9 cellular contexts compared by ENCODE assay signal in the genomic region with DNA sequence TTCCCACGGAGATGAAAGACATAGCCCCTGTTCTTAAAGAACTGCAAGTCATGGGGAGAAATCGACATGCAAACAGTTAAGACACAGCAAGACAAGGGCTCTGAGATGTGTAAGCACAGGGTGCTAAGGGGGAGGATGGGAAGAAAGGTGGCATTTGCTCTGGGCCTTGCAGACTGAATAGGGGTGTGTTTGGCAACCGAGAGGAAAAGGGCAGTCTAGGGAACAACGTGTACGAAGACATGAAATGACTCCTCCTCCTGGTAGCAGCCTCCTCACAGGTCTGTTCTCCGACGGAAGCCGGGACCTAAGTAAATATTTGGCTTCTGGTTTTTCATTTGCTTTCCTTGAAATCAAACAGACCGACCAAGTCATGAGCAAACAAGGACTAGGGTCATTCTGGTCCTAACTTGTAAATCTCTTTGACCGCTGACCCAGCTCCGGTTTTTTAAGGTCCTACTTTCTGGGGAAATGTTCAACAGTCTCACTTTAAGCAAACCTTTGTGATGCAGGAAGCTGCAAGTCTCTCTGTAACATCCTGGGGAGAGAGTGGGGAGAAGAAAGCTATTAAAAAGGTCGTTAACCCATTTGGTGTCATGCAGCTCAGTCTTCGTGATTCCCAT. TPM values are rescaled to one million over a fixed set of nuclear protein-coding genes. Genes with fewer than 3 reads are reported as not detected.
A peak's percentile ranks its signal among the peaks of the same experiment; 100 is the strongest.
DNase-seq lines count a peak whose midpoint lies in the region; ATAC-seq and TF ChIP-seq lines count a peak whose summit lies in the region.
"Had no signal": no experiment of that assay in that cellular context is flagged by ENCODE, and none has a peak within 500 bp of the region (broad histone marks: within the 10 kb centered on the region; RNA-seq: fewer than 3 reads in every experiment).

No MANE protein-coding gene starts in this region.

- H3K9me3 ChIP-seq in right cardiac atrium (ENCODE audit: control insufficient read depth, low read length) (no peaks in the 10 kb centered on the region), suprapubic skin (no peaks in the 10 kb centered on the region), esophagus squamous epithelium (no peaks in the 10 kb centered on the region)
- H3K9me3 ChIP-seq: BE2C had no signal

- H3K27me3 ChIP-seq in right cardiac atrium (ENCODE audit: control insufficient read depth, insufficient read depth), result no peaks in the 10 kb centered on the region
- no peaks in the 10 kb centered on the region for H3K27me3 ChIP-seq in suprapubic skin
- no peaks in the 10 kb centered on the region for H3K27me3 ChIP-seq in esophagus squamous epithelium

- H3K27ac Mint-ChIP-seq in activated CD4-positive, alpha-beta T cell treated with anti-CD3 and anti-CD28 coated beads, Interleukin-2, amount 10 ng/mL, durations not matched to agents 7 days and 5 days, result peak overlapping the region; percentile 70
- peak overlapping the region; percentile 12 for H3K27ac Mint-ChIP-seq in activated CD8-positive, alpha-beta T cell treated with anti-CD3 and anti-CD28 coated beads for 36 hours

- CTCF ChIA-PET in activated CD4-positive, alpha-beta T cell treated with anti-CD3 and anti-CD28 coated beads, Interleukin-2, amount 10 ng/mL, durations not matched to agents 7 days and 5 days (lab: Charles Lee), result no interaction called here
- CTCF ChIA-PET in activated CD8-positive, alpha-beta T cell treated with anti-CD3 and anti-CD28 coated beads for 36 hours (lab: Charles Lee), result interaction anchor here (1.2 to 1.5 kb wide), 2 partner anchors 9 to 15 kb away, joined by 3 read pairs; no protein-coding TSS in a partner anchor

- WGBS in right cardiac atrium, result 46% methylated on average over 13 of the region's 13 CpGs
- WGBS in suprapubic skin, result 52% methylated on average over 13 of the region's 13 CpGs
- 23 to 24% methylated on average over 12 to 13 of the region's 13 CpGs for WGBS in esophagus squamous epithelium, 2 donors

- no peak for DNase-seq in activated CD4-positive, alpha-beta T cell treated with anti-CD3 and anti-CD28 coated beads, Interleukin-2, amount 10 ng/mL, durations not matched to agents 7 days and 5 days
- no peak for DNase-seq in activated CD4-positive, alpha-beta T cell treated with anti-CD3 and anti-CD28 coated beads, Interleukin-2, amount 50 U/mL, for 48 hours
- no peak for DNase-seq in activated CD8-positive, alpha-beta T cell treated with anti-CD3 and anti-CD28 coated beads for 36 hours
- DNase-seq in right cardiac atrium (no peak), suprapubic skin (ENCODE audit: low spot score in 2 of 2) (no peak), esophagus squamous epithelium (lab: John Stamatoyannopoulos, UW) (no peak)
- DNase-seq: BE2C had no signal

- H3K27ac ChIP-seq in right cardiac atrium (ENCODE audit: low read length) (peak overlapping the region; percentile 8), suprapubic skin (peak overlapping the region; percentile 53), esophagus squamous epithelium (peak overlapping the region in 2 of 4 donors; percentile 15 to 22)

- no peak overlapping the region for H3K4me3 ChIP-seq in right cardiac atrium (ENCODE audit: low read length)
- no peak overlapping the region for H3K4me3 ChIP-seq in suprapubic skin
- H3K4me3 ChIP-seq in esophagus squamous epithelium, result no peak overlapping the region

- peaks cover 36% of the 10 kb centered on the region for H3K4me1 Mint-ChIP-seq in activated CD4-positive, alpha-beta T cell treated with anti-CD3 and anti-CD28 coated beads, Interleukin-2, amount 10 ng/mL, durations not matched to agents 7 days and 5 days
- H3K4me1 Mint-ChIP-seq in activated CD8-positive, alpha-beta T cell treated with anti-CD3 and anti-CD28 coated beads for 36 hours (ENCODE audit: low read depth), result peaks cover 10% of the 10 kb centered on the region

- H3K27me3 Mint-ChIP-seq in activated CD4-positive, alpha-beta T cell treated with anti-CD3 and anti-CD28 coated beads, Interleukin-2, amount 10 ng/mL, durations not matched to agents 7 days and 5 days, result peaks cover 10% of the 10 kb centered on the region
- peaks cover 7% of the 10 kb centered on the region for H3K27me3 Mint-ChIP-seq in activated CD8-positive, alpha-beta T cell treated with anti-CD3 and anti-CD28 coated beads for 36 hours

- H3K36me3 Mint-ChIP-seq in activated CD4-positive, alpha-beta T cell treated with anti-CD3 and anti-CD28 coated beads, Interleukin-2, amount 10 ng/mL, durations not matched to agents 7 days and 5 days (ENCODE audit: low read depth), result no peaks in the 10 kb centered on the region
- no peaks in the 10 kb centered on the region for H3K36me3 Mint-ChIP-seq in activated CD8-positive, alpha-beta T cell treated with anti-CD3 and anti-CD28 coated beads for 36 hours (ENCODE audit: low read depth)

- H3K4me1 ChIP-seq in right cardiac atrium (ENCODE audit: control insufficient read depth, insufficient read depth, low read length) (no peaks in the 10 kb centered on the region), suprapubic skin (peaks cover 29% of the 10 kb centered on the region), esophagus squamous epithelium (peaks cover 0 to 47% (median 0%) of the 10 kb centered on the region in 3 donors)
- H3K4me1 ChIP-seq: BE2C had no signal

- H3K36me3 ChIP-seq in suprapubic skin (peaks cover 20% of the 10 kb centered on the region), esophagus squamous epithelium (peaks cover 0 to 26% (median 0%) of the 10 kb centered on the region in 3 donors)
- H3K36me3 ChIP-seq: BE2C had no signal

- no peak for TF ChIP-seq CTCF in activated CD8-positive, alpha-beta T cell treated with anti-CD3 and anti-CD28 coated beads for 36 hours (IDR thresholded peaks at IDR 0.05)
- TF ChIP-seq CTCF in suprapubic skin (IDR thresholded peaks at IDR 0.05), result no peak
- TF ChIP-seq CTCF in esophagus squamous epithelium (IDR thresholded peaks at IDR 0.05), result no peak

- no peak for TF ChIP-seq EP300 in suprapubic skin (IDR thresholded peaks at IDR 0.05)

- ATAC-seq in activated CD8-positive, alpha-beta T cell treated with anti-CD3 and anti-CD28 coated beads for 36 hours, result peak; percentile 61
- ATAC-seq in right cardiac atrium, result peak; percentile 30 to 75
- no peak for ATAC-seq in HG03095 (IDR thresholded peaks at IDR 0.05; ENCODE audit: unreplicated experiment)
- no peak for ATAC-seq in HG02759 (IDR thresholded peaks at IDR 0.05; ENCODE audit: unreplicated experiment)

- intact Hi-C loops in activated CD8-positive, alpha-beta T cell treated with anti-CD3 and anti-CD28 coated beads for 36 hours (cut with micrococcal nuclease), result no loop called here
- intact Hi-C loops in right cardiac atrium (cut with DNase I), result no loop called here
- intact Hi-C loops in esophagus squamous epithelium (cut with DNase I), result no loop called here

- no peak for TF ChIP-seq POLR2A in suprapubic skin (IDR thresholded peaks at IDR 0.05)
- no peak for TF ChIP-seq POLR2A in esophagus squamous epithelium (IDR thresholded peaks at IDR 0.05)

- POLR2A ChIA-PET in activated CD4-positive, alpha-beta T cell treated with anti-CD3 and anti-CD28 coated beads, Interleukin-2, amount 10 ng/mL, durations not matched to agents 7 days and 5 days (lab: Charles Lee), result no interaction called here
- POLR2A ChIA-PET in activated CD8-positive, alpha-beta T cell treated with anti-CD3 and anti-CD28 coated beads for 36 hours (lab: Charles Lee), result no interaction called here

- H3K9me3 Mint-ChIP-seq in activated CD4-positive, alpha-beta T cell treated with anti-CD3 and anti-CD28 coated beads, Interleukin-2, amount 10 ng/mL, durations not matched to agents 7 days and 5 days, result no peaks in the 10 kb centered on the region
- H3K9me3 Mint-ChIP-seq in activated CD8-positive, alpha-beta T cell treated with anti-CD3 and anti-CD28 coated beads for 36 hours, result no peaks in the 10 kb centered on the region

- H3K4me3 Mint-ChIP-seq in activated CD4-positive, alpha-beta T cell treated with anti-CD3 and anti-CD28 coated beads, Interleukin-2, amount 10 ng/mL, durations not matched to agents 7 days and 5 days, result peak overlapping the region; percentile 37
- H3K4me3 Mint-ChIP-seq in activated CD8-positive, alpha-beta T cell treated with anti-CD3 and anti-CD28 coated beads for 36 hours, result peak overlapping the region; percentile 36

RNA-seq across cellular contexts. Expression of a gene that starts 19.7 kb away (rescaled TPM):
- total RNA-seq in activated CD4-positive, alpha-beta T cell treated with anti-CD3 and anti-CD28 coated beads, Interleukin-2, amount 10 ng/mL, durations not matched to agents 7 days and 5 days, result not detected
- not detected for total RNA-seq in activated CD8-positive, alpha-beta T cell treated with anti-CD3 and anti-CD28 coated beads for 36 hours
- total RNA-seq in right cardiac atrium (100 to 1,000 TPM in 1 of 4 donors, 10 to 100 TPM in 3; 16.8 to 183 (median 50.8) TPM), suprapubic skin (100 to 1,000 TPM; 106 to 269 (median 210) TPM), esophagus squamous epithelium (100 to 1,000 TPM in 1 of 4 donors, 10 to 100 TPM in 2, 1 to 10 TPM in 1; 4.1 to 142 (median 56.8) TPM)
- 56.9 TPM for polyA plus RNA-seq in right cardiac atrium

Comparison
In these comparisons a context has a peak if more than half of its experiments do, and no peak if none do; other contexts are left out.
1. ATAC-seq: peak in activated CD8-positive, alpha-beta T cell treated with anti-CD3 and anti-CD28 coated beads for 36 hours (single experiment) and right cardiac atrium (2 of 2); none in HG03095 (single experiment) and HG02759 (single experiment).
2. RNA of a gene that starts 19.7 kb away (total RNA-seq): 106 to 269 TPM in suprapubic skin, 4.1 to 142 TPM in esophagus squamous epithelium and 16.8 to 183 TPM in right cardiac atrium; not detected in activated CD4-positive, alpha-beta T cell treated with anti-CD3 and anti-CD28 coated beads, Interleukin-2, amount 10 ng/mL, durations not matched to agents 7 days and 5 days and not detected in activated CD8-positive, alpha-beta T cell treated with anti-CD3 and anti-CD28 coated beads for 36 hours; every median in the first group is over 4 times any median in the second.